1 cellular context compared by ENCODE assay signal in the genomic region with DNA sequence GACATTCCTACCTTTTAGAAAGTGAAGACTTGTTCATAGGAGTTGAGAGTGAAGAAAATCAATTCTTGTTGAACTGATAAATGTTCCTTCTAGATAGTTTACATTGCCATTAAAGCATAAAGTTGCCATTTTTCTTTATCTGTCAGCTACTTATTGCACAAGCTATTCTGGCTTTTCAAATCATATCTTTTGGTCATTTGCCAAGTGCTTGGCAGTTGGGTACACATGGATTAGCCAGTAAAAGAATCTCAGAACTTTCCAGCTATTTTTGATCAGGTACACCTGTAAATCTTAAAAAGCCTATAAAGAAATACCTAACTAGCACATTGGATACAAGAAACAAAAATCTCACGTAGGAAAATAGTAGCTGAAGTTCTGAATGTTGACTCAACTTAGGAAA.
TF ChIP-seq lines count a peak whose summit lies in the region.

No MANE protein-coding gene starts in this region.

TF ChIP-seq in HepG2, 621 proteins besides CTCF, POLR2A, EP300 and RAD21:
- TF ChIP-seq ADNP (CRISPR knock-in tag; IDR thresholded peaks at IDR 0.05) (no peak), PHF8 (CRISPR knock-in tag; IDR thresholded peaks at IDR 0.05) (no peak), MAFG (CRISPR knock-in tag; IDR thresholded peaks at IDR 0.05) (no peak), XBP1 (CRISPR knock-in tag; IDR thresholded peaks at IDR 0.05) (no peak), GTF2F1 (IDR thresholded peaks at IDR 0.05; ENCODE audit: low read length) (no peak), JUND (CRISPR knock-in tag; IDR thresholded peaks at IDR 0.05) (no peak), FOSL1 (CRISPR knock-in tag; IDR thresholded peaks at IDR 0.05; ENCODE audit: borderline replicate concordance) (no peak), PCBP1 (IDR thresholded peaks at IDR 0.05; ENCODE audit: borderline replicate concordance, low read depth, low read length) (no peak), KDM5A (IDR thresholded peaks at IDR 0.05; ENCODE audit: borderline replicate concordance, low read length) (no peak), NFIB (CRISPR knock-in tag; IDR thresholded peaks at IDR 0.05; ENCODE audit: borderline replicate concordance) (no peak)
- TF ChIP-seq, protein P1, sequence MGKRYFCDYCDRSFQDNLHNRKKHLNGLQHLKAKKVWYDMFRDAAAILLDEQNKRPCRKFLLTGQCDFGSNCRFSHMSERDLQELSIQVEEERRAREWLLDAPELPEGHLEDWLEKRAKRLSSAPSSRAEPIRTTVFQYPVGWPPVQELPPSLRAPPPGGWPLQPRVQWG (CRISPR knock-in tag; IDR thresholded peaks at IDR 0.05; ENCODE audit: borderline replicate concordance, low read depth) = no peak
- TF ChIP-seq, protein P2, sequence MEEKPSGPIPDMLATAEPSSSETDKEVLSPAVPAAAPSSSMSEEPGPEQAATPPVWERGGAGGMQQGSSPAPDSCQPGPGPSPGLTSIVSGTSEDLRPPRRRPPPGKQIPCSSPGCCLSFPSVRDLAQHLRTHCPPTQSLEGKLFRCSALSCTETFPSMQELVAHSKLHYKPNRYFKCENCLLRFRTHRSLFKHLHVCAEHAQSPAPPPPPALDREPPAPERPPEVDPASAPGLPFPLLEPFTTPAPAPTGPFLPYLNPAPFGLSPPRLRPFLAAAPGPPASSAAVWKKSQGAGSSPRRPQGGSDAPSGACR (CRISPR knock-in tag; IDR thresholded peaks at IDR 0.05) = no peak
- TF ChIP-seq, protein P3, sequence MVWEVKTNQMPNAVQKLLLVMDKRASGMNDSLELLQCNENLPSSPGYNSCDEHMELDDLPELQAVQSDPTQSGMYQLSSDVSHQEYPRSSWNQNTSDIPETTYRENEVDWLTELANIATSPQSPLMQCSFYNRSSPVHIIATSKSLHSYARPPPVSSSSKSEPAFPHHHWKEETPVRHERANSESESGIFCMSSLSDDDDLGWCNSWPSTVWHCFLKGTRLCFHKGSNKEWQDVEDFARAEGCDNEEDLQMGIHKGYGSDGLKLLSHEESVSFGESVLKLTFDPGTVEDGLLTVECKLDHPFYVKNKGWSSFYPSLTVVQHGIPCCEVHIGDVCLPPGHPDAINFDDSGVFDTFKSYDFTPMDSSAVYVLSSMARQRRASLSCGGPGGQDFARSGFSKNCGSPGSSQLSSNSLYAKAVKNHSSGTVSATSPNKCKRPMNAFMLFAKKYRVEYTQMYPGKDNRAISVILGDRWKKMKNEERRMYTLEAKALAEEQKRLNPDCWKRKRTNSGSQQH (CRISPR knock-in tag; IDR thresholded peaks at IDR 0.05; ENCODE audit: low read depth) = no peak
- TF ChIP-seq, protein P4, sequence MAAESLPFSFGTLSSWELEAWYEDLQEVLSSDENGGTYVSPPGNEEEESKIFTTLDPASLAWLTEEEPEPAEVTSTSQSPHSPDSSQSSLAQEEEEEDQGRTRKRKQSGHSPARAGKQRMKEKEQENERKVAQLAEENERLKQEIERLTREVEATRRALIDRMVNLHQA (CRISPR knock-in tag; IDR thresholded peaks at IDR 0.05) = no peak
TF ChIP-seq in HepG2: peak in this region for 0.
